11 cellular contexts compared by ENCODE assay signal in genomic region chr1:172269644-172270043, GRCh38.
A peak's percentile ranks its signal among the peaks of the same experiment; 100 is the strongest.
DNase-seq lines count a peak whose midpoint lies in the region; FAIRE-seq and TF ChIP-seq lines count a peak whose summit lies in the region.
"Had no signal": no experiment of that assay in that cellular context is flagged by ENCODE, and none has a peak within 500 bp of the region (broad histone marks: within the 10 kb centered on the region; RNA-seq: fewer than 3 reads in every experiment).

No MANE protein-coding gene starts in this region.

- no peak for FAIRE-seq in bronchial epithelial cell (lab: Jason Lieb, UNC)

- H3K9me3 Mint-ChIP-seq in neural crest cell (no peaks in the 10 kb centered on the region), glutamatergic neuron (ENCODE audit: unreplicated experiment) (peaks cover 3% of the 10 kb centered on the region)

- H3K27me3 ChIP-seq in bronchial epithelial cell (ENCODE audit: control insufficient read depth, insufficient read depth, low read length) = no peaks in the 10 kb centered on the region

- H3K27ac Mint-ChIP-seq in neural crest cell (ENCODE audit: unreplicated experiment) (peak overlapping the region; percentile 54), glutamatergic neuron (ENCODE audit: unreplicated experiment) (no peak overlapping the region)

- TF ChIP-seq CTCF in bronchial epithelial cell (IDR thresholded peaks at IDR 0.05; ENCODE audit: insufficient read depth, low read length, severe bottlenecking) (no peak), neural crest cell (conservative IDR thresholded peaks at IDR 0.05) (no peak), glutamatergic neuron (IDR thresholded peaks at IDR 0.05; ENCODE audit: partially characterized antibody, unreplicated experiment) (no peak)

- H3K4me3 ChIP-seq in bronchial epithelial cell (ENCODE audit: low read depth, low read length) = no peak overlapping the region

- no peaks in the 10 kb centered on the region for H3K27me3 Mint-ChIP-seq in neural crest cell (ENCODE audit: low read depth)
- H3K27me3 Mint-ChIP-seq in glutamatergic neuron (ENCODE audit: unreplicated experiment) = peaks cover 2% of the 10 kb centered on the region

- H3K4me3 Mint-ChIP-seq in neural crest cell (no peak overlapping the region), glutamatergic neuron (ENCODE audit: unreplicated experiment) (no peak overlapping the region)

- H3K36me3 ChIP-seq in bronchial epithelial cell (ENCODE audit: control insufficient read depth, insufficient read depth, low read length) = no peaks in the 10 kb centered on the region

- H3K4me1 Mint-ChIP-seq in neural crest cell (peaks cover 4% of the 10 kb centered on the region), glutamatergic neuron (ENCODE audit: low read depth, unreplicated experiment) (peaks cover 9% of the 10 kb centered on the region)

- H3K36me3 Mint-ChIP-seq in neural crest cell (ENCODE audit: low read depth) = no peaks in the 10 kb centered on the region
- H3K36me3 Mint-ChIP-seq in glutamatergic neuron (ENCODE audit: unreplicated experiment) = no peaks in the 10 kb centered on the region

- DNase-seq in NCI-H146 treated with DMSO at 0.1 percent for 48 hours (lab: John Stamatoyannopoulos, UW; ENCODE audit: unreplicated experiment) (peak; percentile 4), NCI-H146 (lab: John Stamatoyannopoulos, UW) (no peak), NCI-H226 (peak; percentile 42), bronchial epithelial cell (ENCODE audit: low read depth) (peak; percentile 76), neural crest cell (ENCODE audit: low read depth, low spot score) (no peak), nucleus accumbens (lab: John Stamatoyannopoulos, UW) (no peak), glutamatergic neuron (no peak), NCI-H2107 (lab: John Stamatoyannopoulos, UW) (no peak)
- DNase-seq: aorta, DMS79, NCI-H524 treated with DMSO at 0.1 percent for 48 hours had no signal

Comparison
In these comparisons a context has a peak if more than half of its experiments do, and no peak if none do; other contexts are left out.
1. DNase-seq: peak in NCI-H146 treated with DMSO at 0.1 percent for 48 hours (single experiment), NCI-H226 (single experiment) and bronchial epithelial cell (single experiment); none in NCI-H146 (single experiment), neural crest cell (single experiment), nucleus accumbens (0 of 56), glutamatergic neuron (single experiment) and NCI-H2107 (single experiment).